8 cellular contexts compared by ENCODE assay signal in genomic region chr4:81504685-81505598, GRCh38. TPM values are rescaled to one million over a fixed set of nuclear protein-coding genes. Genes with fewer than 3 reads are reported as not detected.
DNase-seq lines count a peak whose midpoint lies in the region; ATAC-seq, FAIRE-seq and TF ChIP-seq lines count a peak whose summit lies in the region.

No MANE protein-coding gene starts in this region.

- H3K4me1 ChIP-seq in prostate gland (replicated peaks) (no peaks in the 10 kb centered on the region), aorta (ENCODE audit: control insufficient read depth in 1 of 2, insufficient read depth in 2 of 2, low read length in 2 of 2) (no peaks in the 10 kb centered on the region)

- ATAC-seq in HG03025 (IDR thresholded peaks at IDR 0.05; ENCODE audit: low FRiP score, unreplicated experiment) (peak; percentile 79), aorta (ENCODE audit: low FRiP score) (peak; percentile 59)

- H3K4me3 ChIP-seq in dorsolateral prefrontal cortex: no peak overlapping the region
- H3K4me3 ChIP-seq in prostate gland: peak overlapping the region in 1 of 2 donors; percentile 4
- no peak overlapping the region for H3K4me3 ChIP-seq in aorta (ENCODE audit: low read length in 2 of 2)

- intact Hi-C loops in dorsolateral prefrontal cortex (cut with DNase I): no loop called here
- intact Hi-C loops in prostate gland (cut with DNase I): no loop called here
- intact Hi-C loops in aorta (cut with DNase I): no loop called here

- H3K36me3 ChIP-seq in prostate gland: no peaks in the 10 kb centered on the region
- H3K36me3 ChIP-seq in aorta (ENCODE audit: control insufficient read depth in 1 of 2, insufficient read depth in 2 of 2, low read length in 1 of 2): no peaks in the 10 kb centered on the region

- H3K27me3 ChIP-seq in dorsolateral prefrontal cortex: no peaks in the 10 kb centered on the region
- no peaks in the 10 kb centered on the region for H3K27me3 ChIP-seq in prostate gland (replicated peaks; ENCODE audit: insufficient read depth)
- H3K27me3 ChIP-seq in aorta (ENCODE audit: control insufficient read depth in 1 of 2, insufficient read depth in 2 of 2, low read length in 1 of 2): no peaks in the 10 kb centered on the region

- DNase-seq in GM12892 (ENCODE audit: insufficient read length): no peak
- peak; percentile 54 for DNase-seq in activated CD4-positive, CD25-positive, alpha-beta regulatory T cell treated with anti-CD3 and anti-CD28 coated beads, Interleukin-2, amount 50 U/mL, for 72 hours
- DNase-seq in dorsolateral prefrontal cortex: peak in 2 of 10 donors; percentile 36 to 42
- DNase-seq in prostate gland (ENCODE audit: low spot score): peak; percentile 62
- DNase-seq in aorta: peak; percentile 76 to 91
- DNase-seq in SKM-1 (lab: John Stamatoyannopoulos, UW; ENCODE audit: unreplicated experiment): no peak
- DNase-seq in NCI-H510A (lab: John Stamatoyannopoulos, UW): no peak

- peak; percentile 85 for FAIRE-seq in GM12892 (lab: Jason Lieb, UNC)

- peak overlapping the region in 32 of 59 donors; percentile 1 to 71 (median 36) for H3K27ac ChIP-seq in dorsolateral prefrontal cortex
- H3K27ac ChIP-seq in prostate gland: peak overlapping the region; percentile 59 to 60
- H3K27ac ChIP-seq in aorta (ENCODE audit: low read depth in 1 of 2, low read length in 2 of 2): no peak overlapping the region

- no peak for TF ChIP-seq CTCF in dorsolateral prefrontal cortex (IDR thresholded peaks at IDR 0.05 in 54 of 56, conservative IDR thresholded peaks at IDR 0.05 in 2 of 56; ENCODE audit: low read depth in 1 of 56, partially characterized antibody in 56 of 56)
- no peak for TF ChIP-seq CTCF in prostate gland (IDR thresholded peaks at IDR 0.05)

- no peaks in the 10 kb centered on the region for H3K9me3 ChIP-seq in prostate gland
- H3K9me3 ChIP-seq in aorta (ENCODE audit: control insufficient read depth, low read length): no peaks in the 10 kb centered on the region

- TF ChIP-seq POLR2A in GM12892 (IDR thresholded peaks at IDR 0.05; ENCODE audit: low read depth, low read length) (no peak), prostate gland (IDR thresholded peaks at IDR 0.05) (no peak)

- WGBS in prostate gland: 26% methylated on average over 10 of the region's 10 CpGs
- WGBS in aorta, 2 donors: 90 to 93% methylated on average over 10 of the region's 10 CpGs

RNA-seq across cellular contexts. Expression of gene RASGEF1B, which starts 33.2 kb away (rescaled TPM):
- not detected for polyA plus RNA-seq in GM12892 (2012; ENCODE audit: missing spikeins)
- 10 to 100 TPM in 118 of 120 experiments, 1 to 10 TPM in 2; 8.3 to 27.8 (median 17.8) TPM for total RNA-seq in dorsolateral prefrontal cortex
- total RNA-seq in prostate gland: 10 to 100 TPM; 16.4 TPM
- total RNA-seq in aorta: 10 to 100 TPM; 12.6 to 19.2 TPM
- polyA plus RNA-seq in aorta: 1 to 10 TPM; 8.3 to 9.2 TPM

Comparison
In these comparisons a context has a peak if more than half of its experiments do, and no peak if none do; other contexts are left out.
1. DNase-seq: peak in activated CD4-positive, CD25-positive, alpha-beta regulatory T cell treated with anti-CD3 and anti-CD28 coated beads, Interleukin-2, amount 50 U/mL, for 72 hours (single experiment), prostate gland (single experiment) and aorta (2 of 2); none in GM12892 (single experiment), SKM-1 (single experiment) and NCI-H510A (single experiment).
2. H3K27ac ChIP-seq: peak in dorsolateral prefrontal cortex (32 of 59) and prostate gland (2 of 2); none in aorta (0 of 2).